11 cellular contexts compared by ENCODE assay signal in the genomic region with DNA sequence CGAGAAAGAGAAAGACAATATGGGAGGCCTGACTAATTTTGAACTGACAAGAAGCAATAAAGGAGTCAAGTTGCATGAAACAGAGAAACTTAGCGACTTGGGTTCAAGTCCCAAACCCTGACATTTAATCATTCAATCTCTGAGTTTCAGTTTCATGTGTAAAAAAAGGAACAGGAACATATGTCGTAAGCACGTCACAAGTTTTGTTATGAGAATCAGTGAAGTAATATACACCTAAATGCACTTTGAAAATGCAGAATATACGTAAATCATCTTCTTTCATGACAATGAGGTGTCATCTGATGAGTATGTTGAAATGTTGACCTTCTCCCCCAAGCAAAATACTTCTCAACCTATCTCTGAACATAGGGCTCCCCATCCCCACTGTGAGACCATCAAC. TPM values are rescaled to one million over a fixed set of nuclear protein-coding genes. Genes with fewer than 3 reads are reported as not detected.
DNase-seq lines count a peak whose midpoint lies in the region; ATAC-seq, FAIRE-seq and TF ChIP-seq lines count a peak whose summit lies in the region.
"Had no signal": no experiment of that assay in that cellular context is flagged by ENCODE, and none has a peak within 500 bp of the region (broad histone marks: within the 10 kb centered on the region; RNA-seq: fewer than 3 reads in every experiment).

No MANE protein-coding gene starts in this region.

- no peak overlapping the region for H2BK12ac ChIP-seq in neuronal stem cell (ENCODE audit: low read length)

- H2BK5ac ChIP-seq in neuronal stem cell (ENCODE audit: low read length) = no peak overlapping the region

- WGBS in neuronal stem cell (ENCODE audit: extremely low coverage in 2 of 2, insufficient read length in 2 of 2, insufficient replicate concordance in 1 of 2), 2 donors = no CpG with 5 or more reads among the region's 5 CpGs

- H2AFZ ChIP-seq in OCI-LY3 (ENCODE audit: low read depth, low read length) (no peak overlapping the region), neuronal stem cell (ENCODE audit: low read length) (no peak overlapping the region)
- H2AFZ ChIP-seq: hepatocyte had no signal

- no peak overlapping the region for H2BK15ac ChIP-seq in neuronal stem cell (ENCODE audit: low read length)

- peaks cover 15% of the 10 kb centered on the region for H3K36me3 ChIP-seq in OCI-LY3 (replicated peaks; ENCODE audit: low read depth, low read length)
- peaks cover 0 to 37% of the 10 kb centered on the region in 2 donors for H3K36me3 ChIP-seq in neuronal stem cell (replicated peaks in 1 of 2; ENCODE audit: control insufficient read depth in 2 of 2, insufficient read depth in 2 of 2, low read length in 2 of 2)
- H3K36me3 ChIP-seq: ovary had no signal

- H3K4me3 Mint-ChIP-seq in CD4-positive, alpha-beta T cell = no peak overlapping the region
- H3K4me3 Mint-ChIP-seq in glutamatergic neuron (ENCODE audit: unreplicated experiment) = no peak overlapping the region

- TF ChIP-seq CTCF in CD4-positive, alpha-beta T cell (IDR thresholded peaks at IDR 0.05) = no peak
- no peak for TF ChIP-seq CTCF in OCI-LY3 (IDR thresholded peaks at IDR 0.05; ENCODE audit: low read depth, low read length)
- no peak for TF ChIP-seq CTCF in glutamatergic neuron (IDR thresholded peaks at IDR 0.05; ENCODE audit: partially characterized antibody, unreplicated experiment)

- H2AK5ac ChIP-seq in neuronal stem cell (ENCODE audit: low read depth, low read length) = no peak overlapping the region

- H3K79me2 ChIP-seq in OCI-LY3 (ENCODE audit: low read length) = peaks cover 23% of the 10 kb centered on the region

- peaks cover 10% of the 10 kb centered on the region for H3K4me1 Mint-ChIP-seq in CD4-positive, alpha-beta T cell (ENCODE audit: low read depth)
- no peaks in the 10 kb centered on the region for H3K4me1 Mint-ChIP-seq in glutamatergic neuron (ENCODE audit: low read depth, unreplicated experiment)

- H3K27me3 ChIP-seq in CD4-positive, alpha-beta T cell (ENCODE audit: control insufficient read depth, insufficient read depth, low read length) = no peaks in the 10 kb centered on the region
- H3K27me3 ChIP-seq in OCI-LY3 (ENCODE audit: low read depth, low read length) (no peaks in the 10 kb centered on the region), neuronal stem cell (ENCODE audit: control insufficient read depth in 3 of 3, insufficient read depth in 3 of 3, low read depth in 1 of 3, low read length in 3 of 3) (no peaks in the 10 kb centered on the region)
- H3K27me3 ChIP-seq: hepatocyte, ovary had no signal

- DNase-seq in CD4-positive, alpha-beta T cell = no peak
- DNase-seq in RKO (ENCODE audit: low spot score) (no peak), glutamatergic neuron (no peak), frontal cortex (ENCODE audit: low spot score in 2 of 2) (no peak), neuronal stem cell (ENCODE audit: low spot score) (no peak)
- DNase-seq: ovary had no signal

- peak; percentile 48 for ATAC-seq in CD4-positive, alpha-beta T cell (ENCODE audit: poor library complexity)
- ATAC-seq in GM19043 (IDR thresholded peaks at IDR 0.05; ENCODE audit: low read depth, unreplicated experiment) (peak; percentile 74), HG02938 (IDR thresholded peaks at IDR 0.05; ENCODE audit: unreplicated experiment) (peak; percentile 89)
- ATAC-seq: K562 had no signal

- H3K9me3 ChIP-seq in CD4-positive, alpha-beta T cell (ENCODE audit: control insufficient read depth, low read length) = no peaks in the 10 kb centered on the region
- H3K9me3 ChIP-seq in OCI-LY3 (ENCODE audit: insufficient read depth, low read length) (no peaks in the 10 kb centered on the region), neuronal stem cell (replicated peaks in 1 of 2; ENCODE audit: control insufficient read depth in 2 of 2, insufficient read depth in 1 of 2, low read depth in 1 of 2, low read length in 2 of 2) (no peaks in the 10 kb centered on the region)
- H3K9me3 ChIP-seq: ovary had no signal

- peaks cover 29% of the 10 kb centered on the region for H3K4me1 ChIP-seq in OCI-LY3 (ENCODE audit: low read length)
- H3K4me1 ChIP-seq in neuronal stem cell (ENCODE audit: control insufficient read depth in 2 of 2, insufficient read depth in 1 of 2, low read depth in 1 of 2, low read length in 2 of 2) = no peaks in the 10 kb centered on the region

- peak overlapping the region; percentile 81 for H3K27ac Mint-ChIP-seq in CD4-positive, alpha-beta T cell
- no peak overlapping the region for H3K27ac Mint-ChIP-seq in glutamatergic neuron (ENCODE audit: unreplicated experiment)

- no peak overlapping the region for H3K14ac ChIP-seq in neuronal stem cell (ENCODE audit: low read length)

- no peaks in the 10 kb centered on the region for H3K9me3 Mint-ChIP-seq in CD4-positive, alpha-beta T cell
- no peaks in the 10 kb centered on the region for H3K9me3 Mint-ChIP-seq in glutamatergic neuron (ENCODE audit: unreplicated experiment)

- no peak for FAIRE-seq in frontal cortex (lab: Jason Lieb, UNC)
- FAIRE-seq: K562 had no signal

- no peak overlapping the region for H2BK120ac ChIP-seq in neuronal stem cell (ENCODE audit: low read depth, low read length)

- H3K36me3 Mint-ChIP-seq in CD4-positive, alpha-beta T cell (ENCODE audit: low read depth) = peaks cover 40% of the 10 kb centered on the region
- no peaks in the 10 kb centered on the region for H3K36me3 Mint-ChIP-seq in glutamatergic neuron (ENCODE audit: unreplicated experiment)

- H3K9ac ChIP-seq in OCI-LY3 (ENCODE audit: low read length) (peak overlapping the region; percentile 18; the same call in 1 of the 2 replicates), neuronal stem cell (ENCODE audit: low read depth, low read length, poor library complexity) (no peak overlapping the region)

- H4K91ac ChIP-seq in neuronal stem cell (ENCODE audit: low read depth, low read length, poor library complexity) = no peak overlapping the region

- peaks cover 4% of the 10 kb centered on the region for H4K20me1 ChIP-seq in OCI-LY3 (ENCODE audit: insufficient read depth, low read length)

- no peak overlapping the region for H3K18ac ChIP-seq in neuronal stem cell (ENCODE audit: low read length)

- H3K27me3 Mint-ChIP-seq in CD4-positive, alpha-beta T cell = no peaks in the 10 kb centered on the region
- no peaks in the 10 kb centered on the region for H3K27me3 Mint-ChIP-seq in glutamatergic neuron (ENCODE audit: unreplicated experiment)

- no peak overlapping the region for H4K8ac ChIP-seq in neuronal stem cell (ENCODE audit: low read depth, low read length)

- no peak overlapping the region for H3K27ac ChIP-seq in CD4-positive, alpha-beta T cell (ENCODE audit: low read depth, low read length)
- H3K27ac ChIP-seq in OCI-LY3 (ENCODE audit: low read length) (peak overlapping the region; percentile 78), neuronal stem cell (replicated peaks; ENCODE audit: low read length) (no peak overlapping the region)
- H3K27ac ChIP-seq: hepatocyte, ovary had no signal

- peak overlapping the region; percentile 82 for H3K4me2 ChIP-seq in OCI-LY3 (ENCODE audit: low read length)
- no peak overlapping the region for H3K4me2 ChIP-seq in neuronal stem cell (ENCODE audit: insufficient read depth, low read length, poor library complexity, severe bottlenecking)
- H3K4me2 ChIP-seq: hepatocyte had no signal

- intact Hi-C loops in CD4-positive, alpha-beta T cell (cut with DNase I, micrococcal nuclease) = no loop called here

- peak overlapping the region; percentile 65 for H3K4me3 ChIP-seq in OCI-LY3 (ENCODE audit: low read length)
- no peak overlapping the region for H3K4me3 ChIP-seq in neuronal stem cell (ENCODE audit: low read length in 2 of 2)
- H3K4me3 ChIP-seq: hepatocyte, K562, ovary had no signal

- H3K79me1 ChIP-seq in neuronal stem cell (ENCODE audit: low read depth, low read length) = no peaks in the 10 kb centered on the region

- POLR2A ChIA-PET in CD4-positive, alpha-beta T cell (lab: Charles Lee) = interaction anchor here (0.6 kb wide), 1 partner anchor 41 kb away, joined by 6 read pairs; no protein-coding TSS in a partner anchor

- no peak overlapping the region for H3K4ac ChIP-seq in neuronal stem cell (ENCODE audit: low read length)

- no peak overlapping the region for H3K23ac ChIP-seq in neuronal stem cell (ENCODE audit: low read depth, low read length, poor library complexity)

- CTCF ChIA-PET in CD4-positive, alpha-beta T cell (lab: Charles Lee) = no interaction called here

RNA-seq across cellular contexts. Expression of gene ACOT9, which starts 10.4 kb away (rescaled TPM):
- total RNA-seq in CD4-positive, alpha-beta T cell = 10 to 100 TPM; 14.8 to 16.2 TPM
- total RNA-seq in glutamatergic neuron (ENCODE audit: unreplicated experiment) = 20.5 TPM
- 22.0 TPM for total RNA-seq in frontal cortex
- 15.6 TPM for polyA plus RNA-seq in neuronal stem cell (2013, experiment 1 of 2)
- 15.3 TPM for polyA plus RNA-seq in neuronal stem cell (2013, experiment 2 of 2)

RNA-seq across cellular contexts. Expression of gene SAT1, which starts 50.3 kb away (rescaled TPM):
- total RNA-seq in CD4-positive, alpha-beta T cell = 100 to 1,000 TPM; 305 to 312 TPM
- total RNA-seq in glutamatergic neuron (ENCODE audit: unreplicated experiment) (31.4 TPM), frontal cortex (42.8 TPM)
- polyA plus RNA-seq in neuronal stem cell (2013, experiment 1 of 2) = 45.4 TPM
- polyA plus RNA-seq in neuronal stem cell (2013, experiment 2 of 2) = 44.2 TPM
